In the genomic region with DNA sequence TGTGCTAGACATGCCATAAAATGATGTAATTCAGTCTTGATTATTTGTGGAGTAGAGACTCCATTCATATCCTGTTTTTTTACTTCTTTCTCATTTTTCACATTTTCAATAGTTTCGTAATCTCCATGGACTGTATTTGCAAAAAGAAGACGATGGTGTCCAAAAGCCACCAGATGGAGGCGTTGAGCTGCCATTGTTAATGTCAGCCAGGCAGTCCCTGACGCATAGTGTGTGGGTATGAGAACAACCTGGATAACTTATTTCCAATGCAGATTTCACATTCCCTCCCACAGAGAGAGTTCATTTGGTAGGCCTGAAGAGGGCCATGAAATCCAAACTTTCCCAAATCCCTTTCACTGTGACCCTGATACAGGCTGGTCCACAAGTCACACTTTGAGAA, we compare ENCODE assay signal across 12 cellular contexts. TPM values are rescaled to one million over a fixed set of nuclear protein-coding genes. Genes with fewer than 3 reads are reported as not detected.
DNase-seq lines count a peak whose midpoint lies in the region; ATAC-seq, FAIRE-seq and TF ChIP-seq lines count a peak whose summit lies in the region.
"Not testable (repeated sequence)": the region's sequence is repeated elsewhere in the genome, so short reads cannot be mapped to it uniquely, and the experiment has no call there.
"Had no signal": no experiment of that assay in that cellular context is flagged by ENCODE, and none has a peak within 500 bp of the region (broad histone marks: within the 10 kb centered on the region; RNA-seq: fewer than 3 reads in every experiment).

No MANE protein-coding gene starts in this region.

- POLR2A ChIA-PET in A549 (lab: Yijun Ruan, JAX); PC-3 (lab: Charles Lee; ENCODE audit: unreplicated experiment); activated CD8-positive, alpha-beta T cell treated with anti-CD3 and anti-CD28 coated beads for 36 hours (lab: Charles Lee): not testable (repeated sequence)

- not testable (repeated sequence) for TF ChIP-seq EP300 in A549 (IDR thresholded peaks at IDR 0.05)

- not testable (repeated sequence) for H3K4me2 ChIP-seq in A549; PC-3 (ENCODE audit: low read length)

- H3K9me2 ChIP-seq in PC-3 (replicated peaks; ENCODE audit: low read length), result not testable (repeated sequence)

- H3K9me3 Mint-ChIP-seq in activated CD8-positive, alpha-beta T cell treated with anti-CD3 and anti-CD28 coated beads for 36 hours; stimulated activated naive B cell treated with anti-CD40 and anti-IgM and Interleukin-4, amounts not matched to agents 10 μg/mL and 1 μg/mL and 100 μg/mL, for 72 hours: not testable (repeated sequence)

- not testable (repeated sequence) for BruUV-seq in PC-3 (replicated peaks; lab: Mats Ljungman, UMichigan)

- intact Hi-C loops in PC-3 (cut with micrococcal nuclease); activated CD8-positive, alpha-beta T cell treated with anti-CD3 and anti-CD28 coated beads for 36 hours (cut with micrococcal nuclease); body of pancreas (cut with DNase I); left lung (cut with DNase I): not testable (repeated sequence)

- not testable (repeated sequence) for H4K20me1 ChIP-seq in PC-3 (ENCODE audit: low read length)

- TF ChIP-seq CTCF in A549 (IDR thresholded peaks at IDR 0.05); PC-3 (conservative IDR thresholded peaks at IDR 0.05; ENCODE audit: low read depth, low read length); activated CD8-positive, alpha-beta T cell treated with anti-CD3 and anti-CD28 coated beads for 36 hours (IDR thresholded peaks at IDR 0.05); body of pancreas (IDR thresholded peaks at IDR 0.05); foreskin keratinocyte (conservative IDR thresholded peaks at IDR 0.05); left lung (IDR thresholded peaks at IDR 0.05): not testable (repeated sequence)

- H3K79me2 ChIP-seq in PC-3 (ENCODE audit: low read length), result not testable (repeated sequence)

- not testable (repeated sequence) for H3K27me3 ChIP-seq in PC-3 (ENCODE audit: low read length); body of pancreas; foreskin keratinocyte; left lung

- not testable (repeated sequence) for H3K27ac ChIP-seq in A549; PC-3 (ENCODE audit: low read length); body of pancreas; foreskin keratinocyte; left lung

- H3K27me3 Mint-ChIP-seq in activated CD8-positive, alpha-beta T cell treated with anti-CD3 and anti-CD28 coated beads for 36 hours; stimulated activated naive B cell treated with anti-CD40 and anti-IgM and Interleukin-4, amounts not matched to agents 10 μg/mL and 1 μg/mL and 100 μg/mL, for 72 hours: not testable (repeated sequence)

- not testable (repeated sequence) for H3F3A ChIP-seq in PC-3 (ENCODE audit: low read length, unreplicated experiment)

- H3K36me3 ChIP-seq in PC-3 (ENCODE audit: low read depth, low read length); body of pancreas (replicated peaks in 1 of 2; ENCODE audit: insufficient read depth in 1 of 2, low read depth in 2 of 2); left lung: not testable (repeated sequence)

- not testable (repeated sequence) for H3K9ac ChIP-seq in PC-3 (ENCODE audit: low read length)

- no CpG with 5 or more reads among the region's 4 CpGs for WGBS in A549 (ENCODE audit: missing lambda C conversion rate)
- WGBS in body of pancreas, 2 donors, result no CpG with 5 or more reads among the region's 4 CpGs

- not testable (repeated sequence) for TF ChIP-seq POLR2A in A549 (IDR thresholded peaks at IDR 0.05; ENCODE audit: low read length); body of pancreas (IDR thresholded peaks at IDR 0.05)

- H3K9me3 ChIP-seq in A549; PC-3 (ENCODE audit: low read length); body of pancreas; left lung: not testable (repeated sequence)

- H3K4me1 ChIP-seq in A549; PC-3 (ENCODE audit: insufficient read depth, low read length); body of pancreas; foreskin keratinocyte; left lung: not testable (repeated sequence)

- DNase-seq in A549 (ENCODE audit: low read depth in 1 of 2, low spot score in 1 of 2); PC-3; activated CD8-positive, alpha-beta T cell treated with anti-CD3 and anti-CD28 coated beads for 36 hours; body of pancreas; foreskin keratinocyte; left lung; stimulated activated naive B cell treated with anti-CD40 and anti-IgM and Interleukin-4, amounts not matched to agents 10 μg/mL and 1 μg/mL and 100 μg/mL, for 72 hours: not testable (repeated sequence)

- ATAC-seq in A549, result peak; percentile 72 to 84; a peak in 5 of 6 replicates
- ATAC-seq in GM19351 (IDR thresholded peaks at IDR 0.05; ENCODE audit: unreplicated experiment), result peak; percentile 56
- ATAC-seq in PC-3, result peak; percentile 64; the same call in 1 of the 2 replicates
- peak; percentile 51 for ATAC-seq in activated CD8-positive, alpha-beta T cell treated with anti-CD3 and anti-CD28 coated beads for 36 hours
- peak; percentile 48 for ATAC-seq in body of pancreas
- ATAC-seq in foreskin keratinocyte, result peak; percentile 68
- peak; percentile 88 for ATAC-seq in left lung
- ATAC-seq in stimulated activated naive B cell treated with anti-CD40 and anti-IgM and Interleukin-4, amounts not matched to agents 10 μg/mL and 1 μg/mL and 100 μg/mL, for 72 hours (replicated peaks), result peak; percentile 42 to 49

- not testable (repeated sequence) for H3K27ac Mint-ChIP-seq in activated CD8-positive, alpha-beta T cell treated with anti-CD3 and anti-CD28 coated beads for 36 hours; stimulated activated naive B cell treated with anti-CD40 and anti-IgM and Interleukin-4, amounts not matched to agents 10 μg/mL and 1 μg/mL and 100 μg/mL, for 72 hours

- H3K4me1 Mint-ChIP-seq in activated CD8-positive, alpha-beta T cell treated with anti-CD3 and anti-CD28 coated beads for 36 hours (ENCODE audit: low read depth); stimulated activated naive B cell treated with anti-CD40 and anti-IgM and Interleukin-4, amounts not matched to agents 10 μg/mL and 1 μg/mL and 100 μg/mL, for 72 hours: not testable (repeated sequence)

- not testable (repeated sequence) for H3K36me3 Mint-ChIP-seq in activated CD8-positive, alpha-beta T cell treated with anti-CD3 and anti-CD28 coated beads for 36 hours (ENCODE audit: low read depth); stimulated activated naive B cell treated with anti-CD40 and anti-IgM and Interleukin-4, amounts not matched to agents 10 μg/mL and 1 μg/mL and 100 μg/mL, for 72 hours

- TF ChIP-seq RAD21 in A549 (conservative IDR thresholded peaks at IDR 0.05 in 1 of 2, IDR thresholded peaks at IDR 0.05 in 1 of 2), result not testable (repeated sequence)

- H2AFZ ChIP-seq in PC-3 (ENCODE audit: low read length), result not testable (repeated sequence)

- not testable (repeated sequence) for FAIRE-seq in A549 (lab: Jason Lieb, UNC)

- H3K4me3 ChIP-seq in A549; PC-3 (ENCODE audit: low read length); body of pancreas; left lung: not testable (repeated sequence)

- CTCF ChIA-PET in A549 (lab: Yijun Ruan, JAX); PC-3 (lab: Charles Lee); activated CD8-positive, alpha-beta T cell treated with anti-CD3 and anti-CD28 coated beads for 36 hours (lab: Charles Lee): not testable (repeated sequence)

- not testable (repeated sequence) for H3K4me3 Mint-ChIP-seq in activated CD8-positive, alpha-beta T cell treated with anti-CD3 and anti-CD28 coated beads for 36 hours; stimulated activated naive B cell treated with anti-CD40 and anti-IgM and Interleukin-4, amounts not matched to agents 10 μg/mL and 1 μg/mL and 100 μg/mL, for 72 hours

RNA-seq across cellular contexts. Expression of a gene that starts 40.0 kb away (rescaled TPM):
- 0.04 and 0.12 TPM in 2 replicates for polyA plus RNA-seq in A549 (2011; rRNA removed)
- polyA plus RNA-seq in A549 (2012; cell fraction: cytosol; rRNA removed), result 0.08 and 0.12 TPM in 2 replicates
- 0.07 and 0.16 TPM in 2 replicates for polyA plus RNA-seq in A549 (2012; cell fraction: nucleus; rRNA removed)
- not detected in 3 replicates for polyA plus RNA-seq in A549 (2017; fragmentation: RNase III; extraction: RNeasy Plus Mini Kit Qiagen cat#74134 plus additional on column Dnase treatment)
- polyA minus RNA-seq in A549 (2011; rRNA and poly(A)+ RNA removed), result not detected in 2 replicates
- 0.07 TPM in 1 of 2 replicates, not detected in the other for total RNA-seq in PC-3 (2014; rRNA removed)
- total RNA-seq in activated CD8-positive, alpha-beta T cell treated with anti-CD3 and anti-CD28 coated beads for 36 hours, result not detected
- not detected for total RNA-seq in body of pancreas
- total RNA-seq in foreskin keratinocyte, result not detected in 2 replicates
- not detected in 2 replicates for polyA plus RNA-seq in foreskin keratinocyte
- not detected for total RNA-seq in left lung
- total RNA-seq: Calu3; CD8-positive, alpha-beta memory T cell; GM23248; SJCRH30 had no signal
- polyA plus RNA-seq: CD8-positive, alpha-beta memory T cell; GM23248 had no signal
